Comparison of ENCODE assay signal across 9 cellular contexts in genomic region chr19:2014081-2014693, GRCh38. TPM values are rescaled to one million over a fixed set of nuclear protein-coding genes. Genes with fewer than 3 reads are reported as not detected.
DNase-seq lines count a peak whose midpoint lies in the region; ATAC-seq and TF ChIP-seq lines count a peak whose summit lies in the region.
"Had no signal": no experiment of that assay in that cellular context is flagged by ENCODE, and none has a peak within 500 bp of the region (broad histone marks: within the 10 kb centered on the region; RNA-seq: fewer than 3 reads in every experiment).

No MANE protein-coding gene starts in this region.

- H3K27ac ChIP-seq in angular gyrus (ENCODE audit: low read depth, low read length) (peak overlapping the region; percentile 89), hepatocyte (no peak overlapping the region), thoracic aorta (no peak overlapping the region)

- intact Hi-C loops in activated CD4-positive, alpha-beta T cell treated with anti-CD3 and anti-CD28 coated beads for 36 hours (cut with DNase I, micrococcal nuclease) = loop anchor here in 1 of 2 experiments (2.0 kb wide), 1 partner anchor 71 kb away; no protein-coding TSS in a partner anchor

- peaks cover 16% of the 10 kb centered on the region for H3K4me1 Mint-ChIP-seq in activated CD4-positive, alpha-beta T cell treated with anti-CD3 and anti-CD28 coated beads for 36 hours

- 90% methylated on average over 2 of the region's 9 CpGs for WGBS in hepatocyte (ENCODE audit: low lambda C conversion rate, missing lambda C conversion rate)

- no peaks in the 10 kb centered on the region for H4K20me1 ChIP-seq in hepatocyte (ENCODE audit: insufficient read depth, poor library complexity, severe bottlenecking)

- H3K36me3 ChIP-seq in hepatocyte (replicated peaks; ENCODE audit: insufficient read depth, low read depth) (no peaks in the 10 kb centered on the region), thoracic aorta (no peaks in the 10 kb centered on the region)

- H3K27me3 ChIP-seq in hepatocyte (no peaks in the 10 kb centered on the region), thoracic aorta (replicated peaks; ENCODE audit: insufficient read depth) (no peaks in the 10 kb centered on the region)

- H3K27me3 Mint-ChIP-seq in activated CD4-positive, alpha-beta T cell treated with anti-CD3 and anti-CD28 coated beads for 36 hours = no peaks in the 10 kb centered on the region

- peak overlapping the region; percentile 69 for H3K4me3 Mint-ChIP-seq in activated CD4-positive, alpha-beta T cell treated with anti-CD3 and anti-CD28 coated beads for 36 hours

- H3K4me3 ChIP-seq in hepatocyte (no peak overlapping the region), thoracic aorta (peak overlapping the region; percentile 77)

- H3K4me1 ChIP-seq in hepatocyte (ENCODE audit: insufficient read depth) (no peaks in the 10 kb centered on the region), thoracic aorta (ENCODE audit: control insufficient read depth in 1 of 2, low read depth in 2 of 2) (peaks cover 12 to 19% of the 10 kb centered on the region in 2 donors)

- DNase-seq in activated CD4-positive, alpha-beta T cell treated with anti-CD3 and anti-CD28 coated beads for 36 hours = no peak
- DNase-seq in activated CD4-positive, alpha-beta T cell treated with anti-CD3 and anti-CD28 coated beads for 48 hours = no peak
- DNase-seq in hepatocyte (ENCODE audit: low spot score) = no peak
- no peak for DNase-seq in thoracic aorta (ENCODE audit: low spot score)
- DNase-seq in NAMALWA (ENCODE audit: low spot score) = no peak
- DNase-seq in stimulated activated CD4-positive, alpha-beta T cell treated with anti-CD3 and anti-CD28 coated beads, Interleukin-4, amount 100 ng/mL, for 1 hour = no peak
- DNase-seq in NCI-H187 treated with DMSO at 0.1 percent for 48 hours (lab: John Stamatoyannopoulos, UW) = no peak
- DNase-seq: T-helper 1 cell had no signal

- H3K9me2 ChIP-seq in hepatocyte (replicated peaks; ENCODE audit: insufficient read depth) = no peaks in the 10 kb centered on the region

- H3K9me3 Mint-ChIP-seq in activated CD4-positive, alpha-beta T cell treated with anti-CD3 and anti-CD28 coated beads for 36 hours (ENCODE audit: low read depth) = no peaks in the 10 kb centered on the region

- H3K4me2 ChIP-seq in hepatocyte = peak overlapping the region; percentile 89

- POLR2A ChIA-PET in activated CD4-positive, alpha-beta T cell treated with anti-CD3 and anti-CD28 coated beads for 36 hours (lab: Charles Lee) = no interaction called here

- peaks cover 55% of the 10 kb centered on the region for H3K79me2 ChIP-seq in hepatocyte

- no peaks in the 10 kb centered on the region for H3K9me3 ChIP-seq in hepatocyte (ENCODE audit: low read depth)
- H3K9me3 ChIP-seq in thoracic aorta = no peaks in the 10 kb centered on the region

- H2AFZ ChIP-seq in hepatocyte = no peak overlapping the region

- TF ChIP-seq CTCF in hepatocyte (IDR thresholded peaks at IDR 0.05; ENCODE audit: poor library complexity) (no peak), thoracic aorta (IDR thresholded peaks at IDR 0.05) (no peak)

- peaks cover 15% of the 10 kb centered on the region for H3K36me3 Mint-ChIP-seq in activated CD4-positive, alpha-beta T cell treated with anti-CD3 and anti-CD28 coated beads for 36 hours (ENCODE audit: low read depth)

- no peak overlapping the region for H3K27ac Mint-ChIP-seq in activated CD4-positive, alpha-beta T cell treated with anti-CD3 and anti-CD28 coated beads for 36 hours

- CTCF ChIA-PET in activated CD4-positive, alpha-beta T cell treated with anti-CD3 and anti-CD28 coated beads for 36 hours (lab: Charles Lee) = no interaction called here

- no peak for ATAC-seq in activated CD4-positive, alpha-beta T cell treated with anti-CD3 and anti-CD28 coated beads for 36 hours
- ATAC-seq in thoracic aorta (ENCODE audit: insufficient number of reproducible peaks, low FRiP score, low read depth) = no peak

RNA-seq across cellular contexts. Expression of gene BTBD2, which starts 1.3 kb away (rescaled TPM):
- total RNA-seq in activated CD4-positive, alpha-beta T cell treated with anti-CD3 and anti-CD28 coated beads for 36 hours = 10 to 100 TPM; 46.7 to 61.8 TPM
- total RNA-seq in hepatocyte = 56.4 and 62.1 TPM in 2 replicates
- 71.1 and 76.0 TPM in 2 replicates for polyA plus RNA-seq in hepatocyte
- total RNA-seq in thoracic aorta = 100 to 1,000 TPM in 1 of 2 donors, 10 to 100 TPM in 1; 43.2 to 107 TPM

RNA-seq across cellular contexts. Expression of gene MKNK2, which starts 36.9 kb away (rescaled TPM):
- total RNA-seq in activated CD4-positive, alpha-beta T cell treated with anti-CD3 and anti-CD28 coated beads for 36 hours = 100 to 1,000 TPM; 139 to 155 TPM
- total RNA-seq in hepatocyte (90.4 and 98.2 TPM in 2 replicates), thoracic aorta (10 to 100 TPM; 69.7 to 96.3 TPM)
- polyA plus RNA-seq in hepatocyte = 126 and 136 TPM in 2 replicates
